In genomic region chr14:44963775-44964380, GRCh38 we compare ENCODE assay signal across 1 cellular context.
TF ChIP-seq lines count a peak whose summit lies in the region.

No MANE protein-coding gene starts in this region.

TF ChIP-seq in HepG2, 621 proteins besides CTCF, POLR2A, EP300 and RAD21 (continued from another document):
- TF ChIP-seq USF2 (IDR thresholded peaks at IDR 0.05; ENCODE audit: low read depth, low read length) = peak; percentile 43; the same call in 1 of the 2 replicates
- peak; percentile 63; the same call in 1 of the 2 replicates for TF ChIP-seq USF2 (CRISPR knock-in tag; IDR thresholded peaks at IDR 0.05; ENCODE audit: borderline replicate concordance)
- TF ChIP-seq LCORL (IDR thresholded peaks at IDR 0.05) = no peak
- peak; percentile 22; the same call in 1 of the 2 replicates for TF ChIP-seq LCORL (CRISPR knock-in tag; IDR thresholded peaks at IDR 0.05)
- peak; percentile 51; the same call in 1 of the 2 replicates for TF ChIP-seq HIC2 (CRISPR knock-in tag; IDR thresholded peaks at IDR 0.05; ENCODE audit: low read depth)
- TF ChIP-seq ARID4A (CRISPR knock-in tag; IDR thresholded peaks at IDR 0.05; ENCODE audit: borderline replicate concordance) = peak; percentile 46; the same call in 1 of the 2 replicates
- TF ChIP-seq GABPA (IDR thresholded peaks at IDR 0.05; ENCODE audit: low read depth, low read length) = no peak
- no peak for TF ChIP-seq GABPA (CRISPR knock-in tag; IDR thresholded peaks at IDR 0.05; ENCODE audit: low read depth)
- peak; percentile 15; the same call in 1 of the 2 replicates for TF ChIP-seq STAG1 (CRISPR knock-in tag; IDR thresholded peaks at IDR 0.05)
- TF ChIP-seq ZNF326 (CRISPR knock-in tag; IDR thresholded peaks at IDR 0.05; ENCODE audit: borderline replicate concordance) = no peak
- TF ChIP-seq SIN3A (IDR thresholded peaks at IDR 0.05; ENCODE audit: borderline replicate concordance, low read depth, low read length) = peak; percentile 49; the same call in 1 of the 2 replicates
- TF ChIP-seq GATAD2A (CRISPR knock-in tag; IDR thresholded peaks at IDR 0.05) = 0 out of 2 replicates have a peak, but pooled peaks have one; percentile 22
- no peak for TF ChIP-seq FOXP1 (IDR thresholded peaks at IDR 0.05)
- TF ChIP-seq FOXP1 (CRISPR knock-in tag; IDR thresholded peaks at IDR 0.05) = peak; percentile 22; the same call in 1 of the 2 replicates
- peak; percentile 30; the same call in 1 of the 3 replicates for TF ChIP-seq MXI1 (IDR thresholded peaks at IDR 0.05; ENCODE audit: borderline replicate concordance, low read depth, low read length)
- peak; percentile 55 for TF ChIP-seq TEAD3 (CRISPR knock-in tag; optimal IDR thresholded peaks at IDR 0.05; ENCODE audit: borderline replicate concordance)
- 0 out of 2 replicates have a peak, but pooled peaks have one; percentile 16 for TF ChIP-seq NFYC (CRISPR knock-in tag; IDR thresholded peaks at IDR 0.05)
- TF ChIP-seq HNF4A (CRISPR knock-in tag; IDR thresholded peaks at IDR 0.05) = peak; percentile 33; the same call in 1 of the 2 replicates
- TF ChIP-seq MNT (IDR thresholded peaks at IDR 0.05) = 0 out of 2 replicates have a peak, but pooled peaks have one; percentile 18
- TF ChIP-seq SAP130 (CRISPR knock-in tag; IDR thresholded peaks at IDR 0.05; ENCODE audit: low read depth) = peak; percentile 70
- TF ChIP-seq ZNF160 (CRISPR knock-in tag; IDR thresholded peaks at IDR 0.05) = no peak
- TF ChIP-seq MXD1 (CRISPR knock-in tag; IDR thresholded peaks at IDR 0.05) = 0 out of 2 replicates have a peak, but pooled peaks have one; percentile 27
- TF ChIP-seq ZNF83 (CRISPR knock-in tag; IDR thresholded peaks at IDR 0.05; ENCODE audit: borderline replicate concordance) = no peak
- peak; percentile 53; the same call in 1 of the 2 replicates for TF ChIP-seq ZNF292 (CRISPR knock-in tag; IDR thresholded peaks at IDR 0.05; ENCODE audit: borderline replicate concordance, low read depth)
- TF ChIP-seq ZSCAN31 (CRISPR knock-in tag; IDR thresholded peaks at IDR 0.05; ENCODE audit: low read depth) = 0 out of 2 replicates have a peak, but pooled peaks have one; percentile 28
- peak; percentile 24; the same call in 1 of the 2 replicates for TF ChIP-seq THAP11 (CRISPR knock-in tag; IDR thresholded peaks at IDR 0.05)
- TF ChIP-seq REPIN1 (CRISPR knock-in tag; IDR thresholded peaks at IDR 0.05; ENCODE audit: borderline replicate concordance, low read depth) = 0 out of 2 replicates have a peak, but pooled peaks have one; percentile 39
- TF ChIP-seq RXRB (CRISPR knock-in tag; IDR thresholded peaks at IDR 0.05; ENCODE audit: borderline replicate concordance) = peak; percentile 26; the same call in 1 of the 2 replicates
- no peak for TF ChIP-seq ZNF550 (CRISPR knock-in tag; IDR thresholded peaks at IDR 0.05; ENCODE audit: borderline replicate concordance)
- 0 out of 2 replicates have a peak, but pooled peaks have one; percentile 15 for TF ChIP-seq PAXIP1 (CRISPR knock-in tag; conservative IDR thresholded peaks at IDR 0.05)
- TF ChIP-seq CENPX (CRISPR knock-in tag; IDR thresholded peaks at IDR 0.05) = no peak
- TF ChIP-seq ZFP62 (CRISPR knock-in tag; IDR thresholded peaks at IDR 0.05) = no peak
- no peak for TF ChIP-seq TIGD3 (CRISPR knock-in tag; IDR thresholded peaks at IDR 0.05; ENCODE audit: borderline replicate concordance)
- no peak for TF ChIP-seq ZNF264 (CRISPR knock-in tag; IDR thresholded peaks at IDR 0.05)
- 0 out of 2 replicates have a peak, but pooled peaks have one; percentile 21 for TF ChIP-seq ARID2 (CRISPR knock-in tag; IDR thresholded peaks at IDR 0.05; ENCODE audit: borderline replicate concordance)
